34 cellular contexts compared by ENCODE assay signal in genomic region chr5:80124111-80124510, GRCh38.
"Had no signal": no experiment of that assay in that cellular context is flagged by ENCODE, and none has a peak within 500 bp of the region (broad histone marks: within the 10 kb centered on the region; RNA-seq: fewer than 3 reads in every experiment).

No MANE protein-coding gene starts in this region.

- H3K36me3 Mint-ChIP-seq: brain; stimulated activated effector memory CD8-positive, alpha-beta T cell treated with anti-CD3 and anti-CD28 coated beads, Interleukin-12 subunit alpha, Interleukin-12 subunit beta, amount 100 ng/mL, for 72 hours had no signal

- H3K9me3 Mint-ChIP-seq: activated naive CD4-positive, alpha-beta T cell treated with anti-CD3 and anti-CD28 coated beads, Interleukin-2, amount 50 U/mL, for 72 hours; stimulated activated effector memory CD8-positive, alpha-beta T cell treated with anti-CD3 and anti-CD28 coated beads, Interleukin-12 subunit alpha, Interleukin-12 subunit beta, amount 100 ng/mL, for 72 hours; stimulated activated naive CD8-positive, alpha-beta T cell treated with anti-CD3 and anti-CD28 coated beads, Interleukin-15, Interleukin-2, amounts not matched to agents 100 ng/mL and 50 ng/mL, for 24 hours had no signal

- FAIRE-seq: pancreas, small intestine, urothelium cell line had no signal

- H3K4me3 ChIP-seq: adrenal gland, ascending aorta, cardiac muscle cell, colonic mucosa, dorsolateral prefrontal cortex, gastrocnemius medialis, left ventricle myocardium inferior, lung, pancreas, prostate gland, sigmoid colon, thoracic aorta had no signal

- H3K27me3 ChIP-seq: adrenal gland, ascending aorta, cardiac muscle cell, colonic mucosa, dorsolateral prefrontal cortex, gastrocnemius medialis, pancreas, sigmoid colon had no signal

- H3K4me1 ChIP-seq: ascending aorta, colonic mucosa, prostate gland, sigmoid colon had no signal

- ATAC-seq: activated CD4-positive, CD25-positive, alpha-beta regulatory T cell treated with anti-CD3 and anti-CD28 coated beads, Interleukin-2, amount 50 U/mL, for 24 hours; activated CD8-positive, alpha-beta memory T cell treated with anti-CD3 and anti-CD28 coated beads, Interleukin-2, amount 10 ng/mL, durations not matched to agents 7 days and 5 days; activated CD8-positive, alpha-beta T cell treated with anti-CD3 and anti-CD28 coated beads, Interleukin-2, amount 10 ng/mL, durations not matched to agents 7 days and 5 days; activated naive CD4-positive, alpha-beta T cell treated with anti-CD3 and anti-CD28 coated beads, Interleukin-2, amount 50 U/mL, for 72 hours; gastrocnemius medialis; pancreas; stimulated activated effector memory CD8-positive, alpha-beta T cell treated with anti-CD3 and anti-CD28 coated beads, Interleukin-12 subunit alpha, Interleukin-12 subunit beta, amount 100 ng/mL, for 72 hours had no signal

- H3K9me3 ChIP-seq: adrenal gland, ascending aorta, colonic mucosa, gastrocnemius medialis, left ventricle myocardium inferior, pancreas, prostate gland, sigmoid colon, thoracic aorta had no signal

- H3K4me3 Mint-ChIP-seq: activated CD8-positive, alpha-beta memory T cell treated with anti-CD3 and anti-CD28 coated beads, Interleukin-2, amount 10 ng/mL, durations not matched to agents 7 days and 5 days; activated CD8-positive, alpha-beta T cell treated with anti-CD3 and anti-CD28 coated beads, Interleukin-2, amount 10 ng/mL, durations not matched to agents 7 days and 5 days; brain; nephron progenitor cell; stimulated activated effector memory CD8-positive, alpha-beta T cell treated with anti-CD3 and anti-CD28 coated beads, Interleukin-12 subunit alpha, Interleukin-12 subunit beta, amount 100 ng/mL, for 72 hours; stimulated activated naive CD8-positive, alpha-beta T cell treated with anti-CD3 and anti-CD28 coated beads, Interleukin-15, Interleukin-2, amounts not matched to agents 100 ng/mL and 50 ng/mL, for 24 hours had no signal

- DNase-seq: activated CD4-positive, alpha-beta T cell treated with anti-CD3 and anti-CD28 coated beads, Interleukin-2, amount 50 U/mL, for 1 hour; activated CD8-positive, alpha-beta memory T cell treated with anti-CD3 and anti-CD28 coated beads, Interleukin-2, amount 10 ng/mL, durations not matched to agents 7 days and 5 days; activated CD8-positive, alpha-beta T cell treated with anti-CD3 and anti-CD28 coated beads, Interleukin-2, amount 10 ng/mL, durations not matched to agents 7 days and 5 days; activated naive CD4-positive, alpha-beta T cell; activated T-cell treated with anti-CD3 and anti-CD28 coated beads, Interleukin-2, amount 50 U/mL, for 48 hours; cerebellar nuclear complex; colonic mucosa; dorsolateral prefrontal cortex; effector memory CD4-positive, alpha-beta T cell; gastrocnemius medialis; glutamatergic neuron; islet precursor cell; left ventricle myocardium inferior; mesendoderm; nephron progenitor cell; pancreas; retina; sigmoid colon; small intestine; stimulated activated CD4-positive, alpha-beta T cell treated with anti-CD3 and anti-CD28 coated beads, Interleukin-4, amount 100 ng/mL, for 24 hours; trophoblast cell; WERI-Rb-1 had no signal

- H3K36me3 ChIP-seq: adrenal gland, ascending aorta, cardiac muscle cell, colonic mucosa, gastrocnemius medialis, left ventricle myocardium inferior, pancreas, prostate gland, sigmoid colon, thoracic aorta, WERI-Rb-1 had no signal

- H3K27me3 Mint-ChIP-seq: activated CD8-positive, alpha-beta memory T cell treated with anti-CD3 and anti-CD28 coated beads, Interleukin-2, amount 10 ng/mL, durations not matched to agents 7 days and 5 days; stimulated activated naive CD8-positive, alpha-beta T cell treated with anti-CD3 and anti-CD28 coated beads, Interleukin-15, Interleukin-2, amounts not matched to agents 100 ng/mL and 50 ng/mL, for 24 hours had no signal

- H3K27ac ChIP-seq: ascending aorta, cardiac muscle cell, colonic mucosa, gastrocnemius medialis, left ventricle myocardium inferior, pancreas, prostate gland, sigmoid colon, thoracic aorta, WERI-Rb-1 had no signal

- H3K27ac Mint-ChIP-seq: activated CD8-positive, alpha-beta memory T cell treated with anti-CD3 and anti-CD28 coated beads, Interleukin-2, amount 10 ng/mL, durations not matched to agents 7 days and 5 days; activated CD8-positive, alpha-beta T cell treated with anti-CD3 and anti-CD28 coated beads, Interleukin-2, amount 10 ng/mL, durations not matched to agents 7 days and 5 days; activated naive CD4-positive, alpha-beta T cell treated with anti-CD3 and anti-CD28 coated beads, Interleukin-2, amount 50 U/mL, for 72 hours; brain; nephron progenitor cell; stimulated activated effector memory CD8-positive, alpha-beta T cell treated with anti-CD3 and anti-CD28 coated beads, Interleukin-12 subunit alpha, Interleukin-12 subunit beta, amount 100 ng/mL, for 72 hours; stimulated activated naive CD8-positive, alpha-beta T cell treated with anti-CD3 and anti-CD28 coated beads, Interleukin-15, Interleukin-2, amounts not matched to agents 100 ng/mL and 50 ng/mL, for 24 hours had no signal
